13 cellular contexts compared by ENCODE assay signal in the genomic region with DNA sequence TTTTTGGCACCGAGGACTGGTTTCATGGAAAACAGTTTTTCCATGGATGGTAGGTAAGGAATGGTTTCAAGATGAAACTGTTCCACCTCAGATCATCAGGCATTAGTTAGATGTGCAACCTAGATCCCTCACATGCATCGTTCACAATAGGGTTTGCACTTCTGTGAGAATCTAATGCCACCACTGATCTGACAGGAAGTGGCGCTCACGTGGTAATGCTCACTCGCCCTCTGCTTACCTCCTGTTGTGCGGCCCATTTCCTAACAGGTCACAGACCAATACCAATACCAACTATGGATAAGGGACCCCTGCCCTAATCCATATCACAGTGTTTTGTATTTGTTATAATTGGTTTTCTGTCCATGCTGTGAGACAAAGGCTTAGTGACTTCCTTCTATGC. TPM values are rescaled to one million over a fixed set of nuclear protein-coding genes. Genes with fewer than 3 reads are reported as not detected.
DNase-seq lines count a peak whose midpoint lies in the region; ATAC-seq, FAIRE-seq and TF ChIP-seq lines count a peak whose summit lies in the region.
"Had no signal": no experiment of that assay in that cellular context is flagged by ENCODE, and none has a peak within 500 bp of the region (broad histone marks: within the 10 kb centered on the region; RNA-seq: fewer than 3 reads in every experiment).

No MANE protein-coding gene starts in this region.

- no peaks in the 10 kb centered on the region; the same call in 1 of the 3 replicates for H3K9me3 ChIP-seq in GM12878 (replicated peaks; ENCODE audit: control insufficient read depth, insufficient read depth, low read length)

- no peaks in the 10 kb centered on the region for H3K27me3 ChIP-seq in GM12878 (replicated peaks in 1 of 2; ENCODE audit: control insufficient read depth in 2 of 2, insufficient read depth in 2 of 2, low read length in 1 of 2)

- WGBS in GM12878 (ENCODE audit: insufficient coverage, insufficient replicate concordance, low lambda C conversion rate, missing lambda C conversion rate), result 45% methylated on average over 6 of the region's 6 CpGs

- no peak for DNase-seq in activated CD4-positive, CD25-positive, alpha-beta regulatory T cell treated with anti-CD3 and anti-CD28 coated beads, Interleukin-2, amount 50 U/mL, for 72 hours
- DNase-seq in activated CD4-positive, alpha-beta T cell treated with anti-CD3 and anti-CD28 coated beads, Interleukin-2, amount 50 U/mL, for 4 hours, result peak; percentile 12 to 19
- no peak for DNase-seq in GM12878 (ENCODE audit: low read depth, low spot score)
- DNase-seq in stimulated activated CD8-positive, alpha-beta memory T cell treated with anti-CD3 and anti-CD28 coated beads, Interleukin-7, amount 100 ng/mL, for 4 hours (ENCODE audit: low read depth in 2 of 2), result peak; percentile 20 to 34
- DNase-seq in CD1c-positive myeloid dendritic cell (ENCODE audit: extremely low spot score), result no peak
- no peak for DNase-seq in nephron progenitor cell
- DNase-seq: foreskin fibroblast, HFFc6, NCI-H2081, PC-3, T1000 had no signal

- TF ChIP-seq RAD21 in GM12878 (IDR thresholded peaks at IDR 0.05; ENCODE audit: insufficient read depth, low read depth, low read length), result no peak

- no peak overlapping the region for H2AFZ ChIP-seq in GM12878 (ENCODE audit: control insufficient read depth, low read depth, low read length)

- peak; percentile 69 to 74 for ATAC-seq in activated CD4-positive, CD25-positive, alpha-beta regulatory T cell treated with anti-CD3 and anti-CD28 coated beads, Interleukin-2, amount 50 U/mL, for 24 hours
- ATAC-seq in GM12878 (peak; percentile 56), HG03108 (IDR thresholded peaks at IDR 0.05; ENCODE audit: unreplicated experiment) (no peak)
- ATAC-seq: PC-3 had no signal

- H3K4me2 ChIP-seq in GM12878 (ENCODE audit: control insufficient read depth, insufficient read depth), result no peak overlapping the region

- H3K4me1 Mint-ChIP-seq in nephron progenitor cell, result peaks cover 9% of the 10 kb centered on the region

- TF ChIP-seq CTCF in GM12878 (IDR thresholded peaks at IDR 0.05 in 2 of 3, conservative IDR thresholded peaks at IDR 0.05 in 1 of 3; ENCODE audit: control insufficient read depth in 2 of 3, extremely low read depth in 1 of 3, insufficient read depth in 1 of 3, low read depth in 3 of 3, low read length in 3 of 3) (no peak), nephron progenitor cell (IDR thresholded peaks at IDR 0.05) (no peak)

- intact Hi-C loops in GM12878 (cut with micrococcal nuclease; ENCODE audit: unreplicated experiment), result no loop called here

- no peak for TF ChIP-seq POLR2A in GM12878 (IDR thresholded peaks at IDR 0.05; ENCODE audit: low read depth, low read length)

- no peak overlapping the region for H3K27ac ChIP-seq in GM12878 (ENCODE audit: control insufficient read depth, insufficient read depth)

- peaks cover 3% of the 10 kb centered on the region for H3K27me3 Mint-ChIP-seq in nephron progenitor cell (ENCODE audit: low read depth, poor library complexity)

- peaks cover 12% of the 10 kb centered on the region for H3K9me3 Mint-ChIP-seq in nephron progenitor cell
- H3K9me3 Mint-ChIP-seq: HFFc6 had no signal

- no peak overlapping the region for H3K9ac ChIP-seq in GM12878 (ENCODE audit: control insufficient read depth, insufficient read depth, low read length)

- TF ChIP-seq EP300 in GM12878 (IDR thresholded peaks at IDR 0.05; ENCODE audit: borderline replicate concordance in 1 of 2, control insufficient read depth in 1 of 2, low read depth in 2 of 2, low read length in 2 of 2), result no peak

- SMC1A ChIA-PET in GM12878 (lab: Charles Lee; ENCODE audit: uncharacterized antibody, unreplicated experiment), result interaction anchor here (0.6 to 1.3 kb wide), 4 partner anchors 17 to 383 kb away, joined by 3 to 6 read pairs (median 4); no protein-coding TSS in a partner anchor

- no peak for FAIRE-seq in GM12878 (lab: Jason Lieb, UNC)

- CTCF ChIA-PET in GM12878 (lab: Yijun Ruan, JAX), result interaction anchor here (0.7 to 4.2 kb wide), 4 partner anchors 8 to 46 kb away, joined by 3 to 27 read pairs (median 4); no protein-coding TSS in a partner anchor

- POLR2A ChIA-PET in GM12878 (lab: Charles Lee), result interaction anchor here (0.5 to 0.6 kb wide), 2 partner anchors 203 to 214 kb away, joined by 3 to 4 read pairs; no protein-coding TSS in a partner anchor

- peaks cover 12% of the 10 kb centered on the region for H3K36me3 Mint-ChIP-seq in nephron progenitor cell (ENCODE audit: low read depth)

- no peak overlapping the region for H3K27ac Mint-ChIP-seq in nephron progenitor cell
- H3K27ac Mint-ChIP-seq: HFFc6 had no signal

- RAD21 ChIA-PET in GM12878 (lab: Charles Lee; ENCODE audit: unreplicated experiment), result interaction anchor here (0.6 to 1.4 kb wide), 5 partner anchors 11 to 57 kb away, joined by 3 to 5 read pairs (median 4); no protein-coding TSS in a partner anchor

- BruUV-seq in GM12878 (replicated peaks; lab: Mats Ljungman, UMichigan), result no TSS peak

- no peak overlapping the region for H3K4me3 Mint-ChIP-seq in nephron progenitor cell
- H3K4me3 Mint-ChIP-seq: HFFc6 had no signal

- H4K20me1 ChIP-seq in GM12878 (ENCODE audit: control insufficient read depth, insufficient read depth), result no peaks in the 10 kb centered on the region

- in situ Hi-C loops in GM12878 (cut with MboI), result no loop called here

- no peaks in the 10 kb centered on the region; the same call in 1 of the 2 replicates for H3K4me1 ChIP-seq in GM12878 (ENCODE audit: control insufficient read depth, insufficient read depth, low read length)

- H3K4me3 ChIP-seq in GM12878, result no peak overlapping the region

- H3K79me2 ChIP-seq in GM12878 (ENCODE audit: control insufficient read depth, insufficient read depth, low read length), result peaks cover 16% of the 10 kb centered on the region

- peaks cover 0 to 2% of the 10 kb centered on the region in 2 experiments; a peak in 2 of 4 replicates for H3K36me3 ChIP-seq in GM12878 (ENCODE audit: control insufficient read depth in 2 of 2, insufficient read depth in 2 of 2, low read length in 1 of 2)

TF ChIP-seq in GM12878, 131 proteins besides CTCF, POLR2A, EP300 and RAD21:
- TF ChIP-seq USF1 (IDR thresholded peaks at IDR 0.05; ENCODE audit: borderline replicate concordance, extremely low read length, insufficient read depth, low read depth, low read length) (peak; percentile 48), TARDBP (IDR thresholded peaks at IDR 0.05; ENCODE audit: borderline replicate concordance) (no peak)
TF ChIP-seq in GM12878: peak in this region for 1.

RNA-seq across cellular contexts. Expression of gene SLMAP, which starts 58.9 kb away (rescaled TPM):
- 165 and 166 TPM in 2 replicates for total RNA-seq in GM12878 (2013; cell fraction: nucleolus; rRNA removed)
- total RNA-seq in GM12878 (2014; rRNA removed) (28.0 and 32.0 TPM in 2 replicates), GM12878 (2014; rRNA removed; fragmentation: Illumina TruSeq; extraction: Trizol) (31.6 and 32.8 TPM in 2 replicates), GM12878 (2021) (39.8 and 43.8 TPM in 2 replicates)
- polyA plus RNA-seq in GM12878 (2011; ENCODE audit: low read depth), result 10.0 TPM
- polyA plus RNA-seq in GM12878 (2011; rRNA removed) (33.8 and 44.3 TPM in 2 replicates), GM12878 (2014; fragmentation: Illumina TruSeq; extraction: Trizol) (24.7 and 25.5 TPM in 2 replicates), GM12878 (2014; fragmentation: Nextera tagmentation; extraction: Ambion mirVana) (10 to 100 TPM in 1 of 2 experiments, 1 to 10 TPM in 1; 8.3 to 10.4 TPM), GM12878 (2014; rRNA removed) (15.1 and 17.7 TPM in 2 replicates), GM12878 (2016; fragmentation: Nextera tagmentation; extraction: Ambion mirVana) (10 to 100 TPM; 22.9 to 28.3 TPM)
- polyA plus RNA-seq in GM12878 (2011; cell fraction: cytosol; rRNA removed), result 12.8 and 13.7 TPM in 2 replicates
- 27.9 and 29.0 TPM in 2 replicates for polyA plus RNA-seq in GM12878 (2011; cell fraction: nucleus; rRNA removed)
- polyA plus RNA-seq in GM12878 (2012), result 15.1 and 15.6 TPM in 2 replicates
- polyA minus RNA-seq in GM12878 (2011; rRNA and poly(A)+ RNA removed), result 52.5 and 59.2 TPM in 2 replicates
- 17.4 and 23.6 TPM in 2 replicates for polyA minus RNA-seq in GM12878 (2011; cell fraction: cytosol; rRNA and poly(A)+ RNA removed)
- polyA minus RNA-seq in GM12878 (2011; cell fraction: nucleus; rRNA and poly(A)+ RNA removed), result 41.2 and 71.8 TPM in 2 replicates

Comparison
In these comparisons a context has a peak if more than half of its experiments do, and no peak if none do; other contexts are left out.
1. DNase-seq: peak in activated CD4-positive, alpha-beta T cell treated with anti-CD3 and anti-CD28 coated beads, Interleukin-2, amount 50 U/mL, for 4 hours (2 of 2) and stimulated activated CD8-positive, alpha-beta memory T cell treated with anti-CD3 and anti-CD28 coated beads, Interleukin-7, amount 100 ng/mL, for 4 hours (2 of 2); none in activated CD4-positive, CD25-positive, alpha-beta regulatory T cell treated with anti-CD3 and anti-CD28 coated beads, Interleukin-2, amount 50 U/mL, for 72 hours (single experiment), GM12878 (single experiment), CD1c-positive myeloid dendritic cell (single experiment) and nephron progenitor cell (single experiment).